1 cellular context compared by ENCODE assay signal in the genomic region with DNA sequence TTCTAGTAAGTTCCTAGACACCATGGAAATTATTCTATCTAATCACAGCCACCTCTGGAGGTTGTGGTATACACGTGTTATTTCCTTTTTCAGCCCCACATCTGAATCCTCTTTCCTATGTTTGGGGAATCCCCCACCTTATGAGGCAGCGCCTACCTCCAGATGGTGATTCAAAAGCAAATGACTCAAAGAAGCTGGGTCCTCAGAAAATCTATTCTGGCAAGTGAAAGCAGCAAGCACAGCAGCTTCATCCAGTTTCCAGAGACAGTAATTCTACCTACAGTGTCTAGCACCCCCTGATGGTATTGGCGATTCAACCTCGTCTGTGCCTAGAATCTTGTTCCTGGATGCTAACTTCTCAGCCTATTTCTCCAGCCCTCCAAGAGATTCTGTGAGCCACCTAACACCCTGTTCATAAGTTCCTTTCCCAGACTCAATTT.
TF ChIP-seq lines count a peak whose summit lies in the region.

No MANE protein-coding gene starts in this region.

TF ChIP-seq in HepG2, 621 proteins besides CTCF, POLR2A, EP300 and RAD21 (continued from another document):
- TF ChIP-seq, protein P1, sequence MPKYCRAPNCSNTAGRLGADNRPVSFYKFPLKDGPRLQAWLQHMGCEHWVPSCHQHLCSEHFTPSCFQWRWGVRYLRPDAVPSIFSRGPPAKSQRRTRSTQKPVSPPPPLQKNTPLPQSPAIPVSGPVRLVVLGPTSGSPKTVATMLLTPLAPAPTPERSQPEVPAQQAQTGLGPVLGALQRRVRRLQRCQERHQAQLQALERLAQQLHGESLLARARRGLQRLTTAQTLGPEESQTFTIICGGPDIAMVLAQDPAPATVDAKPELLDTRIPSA (CRISPR knock-in tag; IDR thresholded peaks at IDR 0.05; ENCODE audit: borderline replicate concordance), result no peak
- TF ChIP-seq SIX1 (CRISPR knock-in tag; IDR thresholded peaks at IDR 0.05; ENCODE audit: borderline replicate concordance) (no peak), ZNF34 (CRISPR knock-in tag; IDR thresholded peaks at IDR 0.05; ENCODE audit: borderline replicate concordance) (no peak), PLRG1 (conservative IDR thresholded peaks at IDR 0.05) (no peak), ZNF615 (CRISPR knock-in tag; IDR thresholded peaks at IDR 0.05; ENCODE audit: borderline replicate concordance) (no peak), SOX6 (IDR thresholded peaks at IDR 0.05) (no peak), SOX6 (CRISPR knock-in tag; IDR thresholded peaks at IDR 0.05) (no peak), CHCHD3 (CRISPR knock-in tag; IDR thresholded peaks at IDR 0.05) (no peak), SMC3 (IDR thresholded peaks at IDR 0.05; ENCODE audit: low read length) (peak; percentile 58; the same call in 1 of the 2 replicates), NBN (conservative IDR thresholded peaks at IDR 0.05) (no peak)
- TF ChIP-seq, protein P2, sequence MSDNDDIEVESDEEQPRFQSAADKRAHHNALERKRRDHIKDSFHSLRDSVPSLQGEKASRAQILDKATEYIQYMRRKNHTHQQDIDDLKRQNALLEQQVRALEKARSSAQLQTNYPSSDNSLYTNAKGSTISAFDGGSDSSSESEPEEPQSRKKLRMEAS (IDR thresholded peaks at IDR 0.05), result no peak
